8 cellular contexts compared by ENCODE assay signal in genomic region chr12:13362260-13362841, GRCh38.
A peak's percentile ranks its signal among the peaks of the same experiment; 100 is the strongest.
DNase-seq lines count a peak whose midpoint lies in the region; ATAC-seq and TF ChIP-seq lines count a peak whose summit lies in the region.

No MANE protein-coding gene starts in this region.

- H2AFZ ChIP-seq in OCI-LY1 (ENCODE audit: low read length): no peak overlapping the region

- H3K9me2 ChIP-seq in OCI-LY1 (ENCODE audit: low read depth, low read length): no peaks in the 10 kb centered on the region

- TF ChIP-seq EP300 in suprapubic skin (IDR thresholded peaks at IDR 0.05): no peak

- H3K4me3 ChIP-seq in OCI-LY1 (ENCODE audit: low read depth, low read length, poor library complexity, severe bottlenecking): no peak overlapping the region
- no peak overlapping the region for H3K4me3 ChIP-seq in adrenal gland
- H3K4me3 ChIP-seq in suprapubic skin: no peak overlapping the region

- no peak for TF ChIP-seq POLR2A in adrenal gland (IDR thresholded peaks at IDR 0.05)
- TF ChIP-seq POLR2A in suprapubic skin (IDR thresholded peaks at IDR 0.05): no peak

- no peaks in the 10 kb centered on the region for H4K20me1 ChIP-seq in OCI-LY1 (ENCODE audit: insufficient read depth, low read length)

- peak overlapping the region; percentile 18 for H3K27ac ChIP-seq in OCI-LY1 (ENCODE audit: low read depth, low read length, poor library complexity, severe bottlenecking)
- no peak overlapping the region for H3K27ac ChIP-seq in adrenal gland
- H3K27ac ChIP-seq in suprapubic skin: no peak overlapping the region

- DNase-seq in DMS153 (lab: John Stamatoyannopoulos, UW) (peak; percentile 7), HT-29 (ENCODE audit: low spot score) (peak; percentile 92), adrenal gland (peak; percentile 59 to 83 (median 73)), hippocampal formation (lab: John Stamatoyannopoulos, UW) (peak; percentile 24 to 41), suprapubic skin (ENCODE audit: low spot score in 2 of 2) (no peak)
- DNase-seq in stimulated activated CD4-positive, alpha-beta T cell treated with anti-CD3 and anti-CD28 coated beads, Interleukin-12 subunit alpha, Interleukin-12 subunit beta, amount 100 ng/mL, for 24 hours (ENCODE audit: low read depth in 2 of 2): peak; percentile 19 to 55

- no peak overlapping the region for H3K9ac ChIP-seq in OCI-LY1 (ENCODE audit: low read length)

- no peaks in the 10 kb centered on the region for H3K27me3 ChIP-seq in OCI-LY1 (ENCODE audit: insufficient read depth, low read length)
- peaks cover 7% of the 10 kb centered on the region for H3K27me3 ChIP-seq in adrenal gland
- no peaks in the 10 kb centered on the region for H3K27me3 ChIP-seq in suprapubic skin

- intact Hi-C loops in adrenal gland (cut with DNase I): loop anchor here in 1 of 2 donors (5.0 kb wide), 1 partner anchor 170 kb away; no protein-coding TSS in a partner anchor

- H3F3A ChIP-seq in OCI-LY1 (ENCODE audit: insufficient read depth, low read length): no peaks in the 10 kb centered on the region

- H3K79me2 ChIP-seq in OCI-LY1 (ENCODE audit: insufficient read depth, low read length): no peaks in the 10 kb centered on the region

- H3K4me1 ChIP-seq in OCI-LY1 (ENCODE audit: insufficient read depth, low read length, severe bottlenecking) (peaks cover 10% of the 10 kb centered on the region), adrenal gland (replicated peaks in 1 of 2) (no peaks in the 10 kb centered on the region), suprapubic skin (no peaks in the 10 kb centered on the region)

- ATAC-seq in GM21367 (IDR thresholded peaks at IDR 0.05; ENCODE audit: unreplicated experiment): peak; percentile 95

- H3K4me2 ChIP-seq in OCI-LY1 (ENCODE audit: low read length): no peak overlapping the region

- TF ChIP-seq CTCF in OCI-LY1 (IDR thresholded peaks at IDR 0.05; ENCODE audit: low read length) (peak; percentile 95), adrenal gland (IDR thresholded peaks at IDR 0.05) (peak; percentile 67 to 78 (median 74)), suprapubic skin (IDR thresholded peaks at IDR 0.05) (peak in 1 of 2 donors; percentile 56)

- H3K9me3 ChIP-seq in OCI-LY1 (ENCODE audit: low read length) (peaks cover 5% of the 10 kb centered on the region), adrenal gland (replicated peaks in 1 of 3) (no peaks in the 10 kb centered on the region), suprapubic skin (no peaks in the 10 kb centered on the region)

- WGBS in adrenal gland, 4 donors: 47 to 52% (median 49%) methylated on average over 5 of the region's 5 CpGs
- 60% methylated on average over 5 of the region's 5 CpGs for WGBS in suprapubic skin

- no peaks in the 10 kb centered on the region for H3K36me3 ChIP-seq in OCI-LY1 (ENCODE audit: insufficient read depth, low read length)
- H3K36me3 ChIP-seq in adrenal gland (replicated peaks in 1 of 2): no peaks in the 10 kb centered on the region
- no peaks in the 10 kb centered on the region for H3K36me3 ChIP-seq in suprapubic skin

Comparison
In these comparisons a context has a peak if more than half of its experiments do, and no peak if none do; other contexts are left out.
1. DNase-seq: peak in DMS153 (single experiment), HT-29 (single experiment), adrenal gland (7 of 7), hippocampal formation (2 of 2) and stimulated activated CD4-positive, alpha-beta T cell treated with anti-CD3 and anti-CD28 coated beads, Interleukin-12 subunit alpha, Interleukin-12 subunit beta, amount 100 ng/mL, for 24 hours (2 of 2); none in suprapubic skin (0 of 2).